In the genomic region with DNA sequence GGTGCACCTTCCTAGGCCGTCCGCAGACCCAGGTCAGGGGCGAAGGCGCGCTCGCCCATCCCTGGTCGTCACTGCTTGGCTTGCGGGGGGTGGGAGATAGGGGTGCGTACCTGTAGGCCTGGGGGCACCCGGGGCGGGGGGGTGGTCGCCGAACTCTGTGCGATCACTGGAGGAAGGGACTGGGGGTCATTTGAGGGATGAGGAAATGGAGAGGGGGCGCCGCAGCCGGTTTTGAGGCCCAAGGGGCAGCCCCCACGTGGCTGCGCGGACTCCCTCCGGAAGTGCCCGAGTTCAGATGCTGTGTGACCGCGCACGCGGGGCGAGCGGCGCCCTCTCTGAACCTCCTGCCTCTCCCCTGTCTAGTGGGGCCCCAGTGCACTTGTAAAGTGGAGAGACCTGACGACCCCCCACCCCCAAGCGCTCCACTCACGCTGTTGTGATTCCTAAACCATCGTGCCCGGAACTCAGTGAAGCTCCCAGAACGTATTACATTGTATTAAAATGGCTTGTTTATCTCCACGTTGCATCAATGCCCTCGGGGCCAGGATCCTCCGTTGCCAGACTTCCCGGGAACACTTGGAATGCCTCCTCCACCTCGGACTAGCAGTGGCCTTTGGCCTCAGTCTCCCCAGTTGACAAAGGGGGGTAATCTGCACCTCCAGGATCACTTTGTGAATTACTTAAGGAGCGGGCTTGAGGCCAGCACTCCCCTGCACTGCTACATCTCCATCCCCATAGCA, we compare ENCODE assay signal across 34 cellular contexts. TPM values are rescaled to one million over a fixed set of nuclear protein-coding genes. Genes with fewer than 3 reads are reported as not detected.
DNase-seq lines count a peak whose midpoint lies in the region; ATAC-seq and TF ChIP-seq lines count a peak whose summit lies in the region.
"Had no signal": no experiment of that assay in that cellular context is flagged by ENCODE, and none has a peak within 500 bp of the region (broad histone marks: within the 10 kb centered on the region; RNA-seq: fewer than 3 reads in every experiment).

No MANE protein-coding gene starts in this region.

- H3K14ac ChIP-seq in neuronal stem cell (ENCODE audit: low read length), result no peak overlapping the region

- H2AFZ ChIP-seq in GM23338 (no peak overlapping the region), neuronal stem cell (ENCODE audit: low read length) (no peak overlapping the region)

- H3K23ac ChIP-seq in neuronal stem cell (ENCODE audit: low read depth, low read length, poor library complexity), result peak overlapping the region; percentile 6

- H3K4me1 Mint-ChIP-seq in T-helper 2 cell treated with Interferon-gamma antibody and Interleukin-4, amounts not matched to agents 5 μg/mL and 100 μg/mL, for 36 hours (ENCODE audit: low read depth), result peaks cover 3% of the 10 kb centered on the region
- H3K4me1 Mint-ChIP-seq in GM23338, result peaks cover 9% of the 10 kb centered on the region; the same call in 2 of the 3 replicates
- H3K4me1 Mint-ChIP-seq in endodermal cell, result peaks cover 8% of the 10 kb centered on the region

- H3K79me1 ChIP-seq in neuronal stem cell (ENCODE audit: low read depth, low read length), result no peaks in the 10 kb centered on the region

- H3K4me3 Mint-ChIP-seq in T-helper 2 cell treated with Interferon-gamma antibody and Interleukin-4, amounts not matched to agents 5 μg/mL and 100 μg/mL, for 36 hours, result peak overlapping the region; percentile 15
- H3K4me3 Mint-ChIP-seq in GM23338, result 0 out of 3 replicates have a peak overlapping the region, but pooled peaks have one; percentile 35
- peak overlapping the region; percentile 63 for H3K4me3 Mint-ChIP-seq in endodermal cell
- H3K4me3 Mint-ChIP-seq: immature natural killer cell had no signal

- WGBS in endodermal cell (ENCODE audit: insufficient coverage in 1 of 2, insufficient read length in 1 of 2), 2 experiments, result 47 to 72% methylated on average over 9 to 41 of the region's 41 CpGs
- WGBS in neuronal stem cell (ENCODE audit: extremely low coverage in 2 of 2, insufficient read length in 2 of 2, insufficient replicate concordance in 1 of 2), 2 donors, result no CpG with 5 or more reads among the region's 41 CpGs

- H3K9ac ChIP-seq in endodermal cell (ENCODE audit: extremely low read depth, low read length, poor library complexity, severe bottlenecking) (no peak overlapping the region), neuronal stem cell (ENCODE audit: low read depth, low read length, poor library complexity) (no peak overlapping the region)

- no peak overlapping the region for H3K27ac Mint-ChIP-seq in T-helper 2 cell treated with Interferon-gamma antibody and Interleukin-4, amounts not matched to agents 5 μg/mL and 100 μg/mL, for 36 hours
- H3K27ac Mint-ChIP-seq in GM23338 (no peak overlapping the region), endodermal cell (no peak overlapping the region)
- H3K27ac Mint-ChIP-seq: immature natural killer cell, T-cell had no signal

- H3K9me2 ChIP-seq in GM23338 (ENCODE audit: insufficient read depth), result no peaks in the 10 kb centered on the region

- no peak overlapping the region for H2BK120ac ChIP-seq in neuronal stem cell (ENCODE audit: low read depth, low read length)

- H4K20me1 ChIP-seq in GM23338 (replicated peaks; ENCODE audit: insufficient read depth), result peaks cover 6% of the 10 kb centered on the region; the same call in 1 of the 2 replicates

- H3K27ac ChIP-seq in GM23338 (ENCODE audit: low read depth) (no peak overlapping the region), endodermal cell (ENCODE audit: low read depth, low read length) (no peak overlapping the region), neuronal stem cell (replicated peaks; ENCODE audit: low read length) (no peak overlapping the region)
- H3K27ac ChIP-seq: colonic mucosa, left ventricle myocardium inferior had no signal

- peak overlapping the region; percentile 32; the same call in 1 of the 2 replicates for H3K4me3 ChIP-seq in GM23338
- H3K4me3 ChIP-seq in endodermal cell (ENCODE audit: low read length), result no peak overlapping the region
- no peak overlapping the region for H3K4me3 ChIP-seq in neuronal stem cell (ENCODE audit: low read length in 2 of 2)
- H3K4me3 ChIP-seq: GM12878, mucosa of descending colon had no signal

- H2BK12ac ChIP-seq in neuronal stem cell (ENCODE audit: low read length), result no peak overlapping the region

- no peaks in the 10 kb centered on the region for H3K36me3 Mint-ChIP-seq in T-helper 2 cell treated with Interferon-gamma antibody and Interleukin-4, amounts not matched to agents 5 μg/mL and 100 μg/mL, for 36 hours (ENCODE audit: low read depth)
- H3K36me3 Mint-ChIP-seq in GM23338 (ENCODE audit: low read depth) (no peaks in the 10 kb centered on the region), endodermal cell (ENCODE audit: low read depth) (no peaks in the 10 kb centered on the region)
- H3K36me3 Mint-ChIP-seq: IgD-negative memory B cell, immature natural killer cell, T-cell had no signal

- peaks cover 86% of the 10 kb centered on the region for H3K27me3 ChIP-seq in GM23338 (ENCODE audit: insufficient read depth)
- H3K27me3 ChIP-seq in endodermal cell (ENCODE audit: control insufficient read depth, insufficient read depth, low read length, poor library complexity, severe bottlenecking), result peaks cover 25% of the 10 kb centered on the region
- H3K27me3 ChIP-seq in neuronal stem cell (ENCODE audit: control insufficient read depth in 3 of 3, insufficient read depth in 3 of 3, low read depth in 1 of 3, low read length in 3 of 3), result peaks cover 0 to 10% (median 3%) of the 10 kb centered on the region in 3 experiments
- H3K27me3 ChIP-seq: colonic mucosa had no signal

- H3K4me1 ChIP-seq in GM23338 (ENCODE audit: insufficient read depth), result peaks cover 8% of the 10 kb centered on the region; the same call in 1 of the 2 replicates
- H3K4me1 ChIP-seq in endodermal cell (ENCODE audit: control insufficient read depth, insufficient read depth, low read length), result no peaks in the 10 kb centered on the region
- H3K4me1 ChIP-seq in neuronal stem cell (ENCODE audit: control insufficient read depth in 2 of 2, insufficient read depth in 1 of 2, low read depth in 1 of 2, low read length in 2 of 2), result peaks cover 7% of the 10 kb centered on the region in 2 donors
- H3K4me1 ChIP-seq: colonic mucosa had no signal

- TF ChIP-seq CTCF in GM23338 (conservative IDR thresholded peaks at IDR 0.05; ENCODE audit: low read depth in 2 of 2) (no peak), endodermal cell (conservative IDR thresholded peaks at IDR 0.05) (no peak)

- H2AK5ac ChIP-seq in neuronal stem cell (ENCODE audit: low read depth, low read length), result peak overlapping the region; percentile 92

- H3F3A ChIP-seq in GM23338 (replicated peaks; ENCODE audit: low read depth), result 0 out of 2 replicates have a peak, but pooled peaks cover 3% of the 10 kb centered on the region

- H3K36me3 ChIP-seq in GM23338 (ENCODE audit: insufficient read depth) (no peaks in the 10 kb centered on the region), endodermal cell (ENCODE audit: control insufficient read depth, insufficient read depth, low read length) (no peaks in the 10 kb centered on the region), neuronal stem cell (replicated peaks in 1 of 2; ENCODE audit: control insufficient read depth in 2 of 2, insufficient read depth in 2 of 2, low read length in 2 of 2) (no peaks in the 10 kb centered on the region)
- H3K36me3 ChIP-seq: colonic mucosa, left ventricle myocardium inferior had no signal

- H3K27me3 Mint-ChIP-seq in T-helper 2 cell treated with Interferon-gamma antibody and Interleukin-4, amounts not matched to agents 5 μg/mL and 100 μg/mL, for 36 hours (ENCODE audit: low read depth), result peaks cover 8% of the 10 kb centered on the region
- H3K27me3 Mint-ChIP-seq in GM23338 (ENCODE audit: insufficient read depth, low read depth, poor library complexity) (peaks cover 76% of the 10 kb centered on the region), endodermal cell (ENCODE audit: insufficient read depth) (peaks cover 67% of the 10 kb centered on the region)

- peak overlapping the region; percentile 45 for H3K18ac ChIP-seq in neuronal stem cell (ENCODE audit: low read length)

- DNase-seq in T-helper 2 cell treated with Interferon-gamma antibody and Interleukin-4, amounts not matched to agents 5 μg/mL and 100 μg/mL, for 36 hours (ENCODE audit: low spot score), result no peak
- DNase-seq in T-helper 2 cell (no peak), GM23338 (ENCODE audit: low spot score) (no peak), endodermal cell (peak; percentile 44), neuronal stem cell (ENCODE audit: low spot score) (no peak)
- DNase-seq in NK-92 treated with Interleukin-12 subunit alpha and Interleukin-12 subunit beta, amount 100 ng/mL, for 24 hours (lab: John Stamatoyannopoulos, UW), result no peak
- DNase-seq in activated CD4-positive, alpha-beta T cell treated with anti-CD3 and anti-CD28 coated beads for 1 hour, result no peak
- DNase-seq: activated naive CD4-positive, alpha-beta T cell; activated T-cell treated with anti-CD3 and anti-CD28 coated beads, Interleukin-2, amount 50 U/mL, for 1 hour; AML-193; amniotic stem cell; DMS53; effector memory CD4-positive, alpha-beta T cell; foreskin melanocyte; HCEC 1CT; immature natural killer cell; left ventricle myocardium inferior; NCI-H2029 treated with DMSO at 0.1 percent for 48 hours; NCI-H226; NCI-H748 treated with DMSO at 0.1 percent for 48 hours; nucleus accumbens; SHP77 treated with DMSO at 0.1 percent for 48 hours; small intestine; stimulated activated CD4-positive, alpha-beta T cell treated with anti-CD3 and anti-CD28 coated beads, Interleukin-1b, Interleukin-23, amount 100 ng/mL, for 48 hours; T-cell had no signal

- H2BK5ac ChIP-seq in neuronal stem cell (ENCODE audit: low read length), result no peak overlapping the region

- ATAC-seq in GM23338 (no peak), HG02798 (IDR thresholded peaks at IDR 0.05; ENCODE audit: poor library complexity, unreplicated experiment) (no peak)

- peak overlapping the region; percentile 76 for H2BK15ac ChIP-seq in neuronal stem cell (ENCODE audit: low read length)

- H4K8ac ChIP-seq in neuronal stem cell (ENCODE audit: low read depth, low read length), result no peak overlapping the region

- no peaks in the 10 kb centered on the region for H3K9me3 ChIP-seq in endodermal cell (ENCODE audit: control insufficient read depth, low read length)
- H3K9me3 ChIP-seq in neuronal stem cell (replicated peaks in 1 of 2; ENCODE audit: control insufficient read depth in 2 of 2, insufficient read depth in 1 of 2, low read depth in 1 of 2, low read length in 2 of 2), result no peaks in the 10 kb centered on the region
- H3K9me3 ChIP-seq: colonic mucosa, left ventricle myocardium inferior, mucosa of descending colon had no signal

- H3K4me2 ChIP-seq in GM23338 (peak overlapping the region; percentile 62; the same call in 1 of the 2 replicates), neuronal stem cell (ENCODE audit: insufficient read depth, low read length, poor library complexity, severe bottlenecking) (no peak overlapping the region)

- no peak overlapping the region for H3K4ac ChIP-seq in neuronal stem cell (ENCODE audit: low read length)

- H3K9me3 Mint-ChIP-seq in T-helper 2 cell treated with Interferon-gamma antibody and Interleukin-4, amounts not matched to agents 5 μg/mL and 100 μg/mL, for 36 hours, result no peaks in the 10 kb centered on the region
- H3K9me3 Mint-ChIP-seq in GM23338, result no peaks in the 10 kb centered on the region
- H3K9me3 Mint-ChIP-seq in endodermal cell, result no peaks in the 10 kb centered on the region
- H3K9me3 Mint-ChIP-seq: IgD-negative memory B cell, immature natural killer cell, T-cell had no signal

- no peaks in the 10 kb centered on the region for H3K79me2 ChIP-seq in GM23338 (replicated peaks; ENCODE audit: insufficient read depth)

- peak overlapping the region; percentile 46 for H4K91ac ChIP-seq in neuronal stem cell (ENCODE audit: low read depth, low read length, poor library complexity)

RNA-seq across cellular contexts. Expression of a gene that starts 3.0 kb away (rescaled TPM):
- total RNA-seq in GM23338 (2014; rRNA removed; shearing (Covaris generic)), result not detected in 2 replicates
- not detected in 2 replicates for polyA plus RNA-seq in GM23338 (2016; fragmentation: Nextera tagmentation; extraction: Ambion mirVana)
- total RNA-seq in endodermal cell, result under 1 TPM in 1 of 2 donors, not detected in 1; 0.64 TPM
- polyA plus RNA-seq in endodermal cell (2013, experiment 1 of 2), result 2.6 TPM
- 2.0 TPM for polyA plus RNA-seq in endodermal cell (2013, experiment 2 of 2)
- polyA plus RNA-seq in neuronal stem cell (2013, experiment 1 of 2), result 0.08 TPM
- not detected for polyA plus RNA-seq in neuronal stem cell (2013, experiment 2 of 2)
- total RNA-seq: A172, colonic mucosa, OCI-LY7, ureter had no signal
- polyA plus RNA-seq: esophagus, IgD-negative memory B cell, immature natural killer cell had no signal

RNA-seq across cellular contexts. Expression of a gene that starts 32.0 kb away (rescaled TPM):
- total RNA-seq in GM23338 (2014; rRNA removed; shearing (Covaris generic)), result 3.7 and 4.0 TPM in 2 replicates
- polyA plus RNA-seq in GM23338 (2016; fragmentation: Nextera tagmentation; extraction: Ambion mirVana), result 3.9 and 4.7 TPM in 2 replicates
- total RNA-seq in endodermal cell, result 1 to 10 TPM; 4.4 to 7.4 TPM
- 4.4 TPM for polyA plus RNA-seq in endodermal cell (2013, experiment 1 of 2)
- 2.5 TPM for polyA plus RNA-seq in endodermal cell (2013, experiment 2 of 2)
- polyA plus RNA-seq in neuronal stem cell (2013, experiment 1 of 2), result 1.8 TPM
- polyA plus RNA-seq in neuronal stem cell (2013, experiment 2 of 2), result 2.1 TPM
- polyA plus RNA-seq: IgD-negative memory B cell had no signal

RNA-seq across cellular contexts. Expression of a gene that starts 32.1 kb away (rescaled TPM):
- 27.3 and 39.7 TPM in 2 replicates for total RNA-seq in GM23338 (2014; rRNA removed; shearing (Covaris generic))
- 21.7 and 23.1 TPM in 2 replicates for polyA plus RNA-seq in GM23338 (2016; fragmentation: Nextera tagmentation; extraction: Ambion mirVana)
- 10 to 100 TPM; 45.1 to 55.9 TPM for total RNA-seq in endodermal cell
- 24.2 TPM for polyA plus RNA-seq in endodermal cell (2013, experiment 1 of 2)
- 21.9 TPM for polyA plus RNA-seq in endodermal cell (2013, experiment 2 of 2)
- 19.7 TPM for polyA plus RNA-seq in neuronal stem cell (2013, experiment 1 of 2)
- polyA plus RNA-seq in neuronal stem cell (2013, experiment 2 of 2), result 18.7 TPM
